Comparison of ENCODE assay signal across 1 cellular context in genomic region chr4:168633474-168633873, GRCh38.
TF ChIP-seq lines count a peak whose summit lies in the region.

No MANE protein-coding gene starts in this region.

TF ChIP-seq in IMR-90, 13 proteins besides CTCF, POLR2A, EP300 and RAD21:
- TF ChIP-seq ELK1 (IDR thresholded peaks at IDR 0.05; ENCODE audit: borderline replicate concordance, low read depth, low read length): no peak
- no peak for TF ChIP-seq CHD1 (IDR thresholded peaks at IDR 0.05; ENCODE audit: low read depth, low read length)
- no peak for TF ChIP-seq NFE2L2 (IDR thresholded peaks at IDR 0.05; ENCODE audit: low read depth, low read length)
- no peak for TF ChIP-seq MAZ (IDR thresholded peaks at IDR 0.05; ENCODE audit: borderline replicate concordance, low read depth, low read length)
- no peak for TF ChIP-seq MXI1 (IDR thresholded peaks at IDR 0.05; ENCODE audit: borderline replicate concordance, low read depth, low read length)
- no peak for TF ChIP-seq RFX5 (IDR thresholded peaks at IDR 0.05; ENCODE audit: low read depth, low read length)
- no peak for TF ChIP-seq BHLHE40 (IDR thresholded peaks at IDR 0.05; ENCODE audit: low read depth, low read length)
- TF ChIP-seq USF2 (IDR thresholded peaks at IDR 0.05; ENCODE audit: low read depth, low read length): no peak
- TF ChIP-seq SMC3 (IDR thresholded peaks at IDR 0.05; ENCODE audit: low read depth, low read length): no peak
- no peak for TF ChIP-seq FOS (IDR thresholded peaks at IDR 0.05; ENCODE audit: low read depth, low read length)
- TF ChIP-seq RCOR1 (IDR thresholded peaks at IDR 0.05; ENCODE audit: insufficient replicate concordance, low read length): no peak
